In genomic region chr10:75476985-75477384, GRCh38 we compare ENCODE assay signal across 11 cellular contexts. TPM values are rescaled to one million over a fixed set of nuclear protein-coding genes. Genes with fewer than 3 reads are reported as not detected.
"Had no signal": no experiment of that assay in that cellular context is flagged by ENCODE, and none has a peak within 500 bp of the region (broad histone marks: within the 10 kb centered on the region; RNA-seq: fewer than 3 reads in every experiment).

No MANE protein-coding gene starts in this region.

- ATAC-seq: HCT116 had no signal

- H3K9me3 Mint-ChIP-seq: GM23338, HFFc6 had no signal

- H3K27ac ChIP-seq: GM23248 had no signal

- H3K4me3 Mint-ChIP-seq: GM23338, H9, HFFc6 had no signal

- FAIRE-seq: H1, H54 had no signal

- H3K9me3 ChIP-seq: HAP-1 had no signal

- H3K4me3 ChIP-seq: GM23248, GM23338, HAP-1 had no signal

- H3K27ac Mint-ChIP-seq: GM23338, H9, HFFc6 had no signal

- H2AFZ ChIP-seq: GM23248, GM23338 had no signal

- H3K9ac ChIP-seq: GM23248 had no signal

- H3K36me3 ChIP-seq: HAP-1 had no signal

- DNase-seq: GM23248, GOT3, H7, HCEC 1CT, HFFc6 had no signal

RNA-seq across cellular contexts. Expression of gene LRMDA, which starts 45.6 kb away (rescaled TPM):
- total RNA-seq: GM23248, H7 had no signal
